In genomic region chr7:155214328-155214986, GRCh38 we compare ENCODE assay signal across 9 cellular contexts.
DNase-seq lines count a peak whose midpoint lies in the region; ATAC-seq, FAIRE-seq and TF ChIP-seq lines count a peak whose summit lies in the region.
"Had no signal": no experiment of that assay in that cellular context is flagged by ENCODE, and none has a peak within 500 bp of the region (broad histone marks: within the 10 kb centered on the region; RNA-seq: fewer than 3 reads in every experiment).

No MANE protein-coding gene starts in this region.

- DNase-seq in A172 (ENCODE audit: low spot score) (peak; percentile 25), HFF-Myc (ENCODE audit: extremely low read depth, low read depth) (no peak), bronchial epithelial cell (ENCODE audit: low read depth) (peak; percentile 15), RKO (ENCODE audit: low spot score) (no peak), erythroblast (lab: John Stamatoyannopoulos, UW) (no peak), NCI-H2107 (lab: John Stamatoyannopoulos, UW) (no peak)

- no peak for TF ChIP-seq POLR2A in erythroblast (IDR thresholded peaks at IDR 0.05; ENCODE audit: low read length)

- H3K27me3 ChIP-seq in bronchial epithelial cell (ENCODE audit: control insufficient read depth, insufficient read depth, low read length): peaks cover 2% of the 10 kb centered on the region
- H3K27me3 ChIP-seq: cardiac muscle cell had no signal

- H3K4me3 ChIP-seq in HFF-Myc (replicated peaks; ENCODE audit: low read depth, low read length) (peak overlapping the region; percentile 21), bronchial epithelial cell (ENCODE audit: low read depth, low read length) (peak overlapping the region; percentile 16)
- H3K4me3 ChIP-seq: cardiac muscle cell had no signal

- H3K9me3 Mint-ChIP-seq in nephron: no peaks in the 10 kb centered on the region

- peak overlapping the region; percentile 61 to 74 (median 71) for H3K4me3 Mint-ChIP-seq in nephron

- H3K27ac Mint-ChIP-seq in nephron: peak overlapping the region; percentile 57 to 82 (median 63)

- no peak for TF ChIP-seq CTCF in HFF-Myc (IDR thresholded peaks at IDR 0.05; ENCODE audit: low read depth, low read length, missing control alignments)
- peak; percentile 5 for TF ChIP-seq CTCF in bronchial epithelial cell (IDR thresholded peaks at IDR 0.05; ENCODE audit: insufficient read depth, low read length, severe bottlenecking)
- no peak for TF ChIP-seq CTCF in nephron (IDR thresholded peaks at IDR 0.05; ENCODE audit: unreplicated experiment in 3 of 3)

- H3K36me3 ChIP-seq in bronchial epithelial cell (ENCODE audit: control insufficient read depth, insufficient read depth, low read length): no peaks in the 10 kb centered on the region
- H3K36me3 ChIP-seq: cardiac muscle cell had no signal

- H3K27me3 Mint-ChIP-seq in nephron (ENCODE audit: low read depth): peaks cover 40% of the 10 kb centered on the region

- FAIRE-seq in bronchial epithelial cell (lab: Jason Lieb, UNC): no peak

- peaks cover 41% of the 10 kb centered on the region for H3K4me1 Mint-ChIP-seq in nephron

- ATAC-seq in GM21619 (IDR thresholded peaks at IDR 0.05; ENCODE audit: unreplicated experiment): no peak

- no peaks in the 10 kb centered on the region for H3K36me3 Mint-ChIP-seq in nephron (ENCODE audit: low read depth)

Comparison
In these comparisons a context has a peak if more than half of its experiments do, and no peak if none do; other contexts are left out.
1. DNase-seq: peak in A172 (single experiment) and bronchial epithelial cell (single experiment); none in HFF-Myc (single experiment), RKO (single experiment), erythroblast (0 of 2) and NCI-H2107 (single experiment).